In genomic region chr10:32349199-32349585, GRCh38 we compare ENCODE assay signal across 29 cellular contexts. TPM values are rescaled to one million over a fixed set of nuclear protein-coding genes. Genes with fewer than 3 reads are reported as not detected.
A peak's percentile ranks its signal among the peaks of the same experiment; 100 is the strongest.
DNase-seq lines count a peak whose midpoint lies in the region; ATAC-seq and TF ChIP-seq lines count a peak whose summit lies in the region.
"Had no signal": no experiment of that assay in that cellular context is flagged by ENCODE, and none has a peak within 500 bp of the region (broad histone marks: within the 10 kb centered on the region; RNA-seq: fewer than 3 reads in every experiment).

No MANE protein-coding gene starts in this region.

- no peak overlapping the region for H3K4me3 ChIP-seq in OCI-LY1 (ENCODE audit: low read depth, low read length, poor library complexity, severe bottlenecking)
- no peak overlapping the region for H3K4me3 ChIP-seq in thyroid gland (replicated peaks in 1 of 3)
- no peak overlapping the region for H3K4me3 ChIP-seq in heart right ventricle
- H3K4me3 ChIP-seq: ovary, right atrium auricular region, testis, vagina had no signal

- no peaks in the 10 kb centered on the region for H4K20me1 ChIP-seq in OCI-LY1 (ENCODE audit: insufficient read depth, low read length)

- no peaks in the 10 kb centered on the region for H3K27me3 Mint-ChIP-seq in activated T-cell treated with anti-CD3 and anti-CD28 coated beads, Interleukin-2, amount 50 U/mL, for 4 hours (ENCODE audit: low read depth)
- H3K27me3 Mint-ChIP-seq in activated T-cell treated with anti-CD3 and anti-CD28 coated beads, Interleukin-2, amount 50 U/mL, for 24 hours: no peaks in the 10 kb centered on the region
- H3K27me3 Mint-ChIP-seq in stimulated activated memory B cell treated with anti-CD40 and anti-IgM and Interleukin-4, amounts not matched to agents 10 μg/mL and 1 μg/mL and 100 μg/mL, for 72 hours: no peaks in the 10 kb centered on the region

- no peaks in the 10 kb centered on the region for H3K9me3 Mint-ChIP-seq in activated T-cell treated with anti-CD3 and anti-CD28 coated beads, Interleukin-2, amount 50 U/mL, for 4 hours
- H3K9me3 Mint-ChIP-seq in activated T-cell treated with anti-CD3 and anti-CD28 coated beads, Interleukin-2, amount 50 U/mL, for 24 hours: no peaks in the 10 kb centered on the region
- H3K9me3 Mint-ChIP-seq in stimulated activated memory B cell treated with anti-CD40 and anti-IgM and Interleukin-4, amounts not matched to agents 10 μg/mL and 1 μg/mL and 100 μg/mL, for 72 hours: no peaks in the 10 kb centered on the region

- H3K4me1 Mint-ChIP-seq in activated T-cell treated with anti-CD3 and anti-CD28 coated beads, Interleukin-2, amount 50 U/mL, for 4 hours (ENCODE audit: low read depth): peaks cover 61% of the 10 kb centered on the region
- H3K4me1 Mint-ChIP-seq in activated T-cell treated with anti-CD3 and anti-CD28 coated beads, Interleukin-2, amount 50 U/mL, for 24 hours (ENCODE audit: low read depth): peaks cover 69% of the 10 kb centered on the region
- peaks cover 69% of the 10 kb centered on the region for H3K4me1 Mint-ChIP-seq in stimulated activated memory B cell treated with anti-CD40 and anti-IgM and Interleukin-4, amounts not matched to agents 10 μg/mL and 1 μg/mL and 100 μg/mL, for 72 hours

- TF ChIP-seq POLR2A in thyroid gland (IDR thresholded peaks at IDR 0.05): no peak

- H3K9me2 ChIP-seq in OCI-LY1 (ENCODE audit: low read depth, low read length): no peaks in the 10 kb centered on the region

- H3K4me1 ChIP-seq in OCI-LY1 (ENCODE audit: insufficient read depth, low read length, severe bottlenecking) (peaks cover 73% of the 10 kb centered on the region), thyroid gland (peaks cover 19 to 27% of the 10 kb centered on the region in 2 donors), heart right ventricle (peaks cover 2 to 70% (median 55%) of the 10 kb centered on the region in 9 donors)

- TF ChIP-seq CTCF in OCI-LY1 (IDR thresholded peaks at IDR 0.05; ENCODE audit: low read length) (no peak), thyroid gland (IDR thresholded peaks at IDR 0.05) (no peak), heart right ventricle (IDR thresholded peaks at IDR 0.05) (no peak)

- H3K4me2 ChIP-seq in OCI-LY1 (ENCODE audit: low read length): peak overlapping the region; percentile 74; the same call in 1 of the 2 replicates

- no peaks in the 10 kb centered on the region for H3K9me3 ChIP-seq in OCI-LY1 (ENCODE audit: low read length)
- no peaks in the 10 kb centered on the region for H3K9me3 ChIP-seq in thyroid gland
- no peaks in the 10 kb centered on the region for H3K9me3 ChIP-seq in heart right ventricle
- H3K9me3 ChIP-seq: ovary, right atrium auricular region, spleen, testis, vagina had no signal

- ATAC-seq in activated T-cell treated with anti-CD3 and anti-CD28 coated beads, Interleukin-2, amount 50 U/mL, for 4 hours: no peak
- ATAC-seq in stimulated activated memory B cell treated with anti-CD40 and anti-IgM and Interleukin-4, amounts not matched to agents 10 μg/mL and 1 μg/mL and 100 μg/mL, for 72 hours: no peak
- ATAC-seq in heart right ventricle: no peak

- 88 to 93% methylated on average over 2 of the region's 2 CpGs for WGBS in thyroid gland, 2 donors
- 79 to 83% methylated on average over 2 of the region's 2 CpGs for WGBS in heart right ventricle, 2 donors

- H3K27ac Mint-ChIP-seq in activated T-cell treated with anti-CD3 and anti-CD28 coated beads, Interleukin-2, amount 50 U/mL, for 24 hours: no peak overlapping the region
- peak overlapping the region; percentile 100 for H3K27ac Mint-ChIP-seq in stimulated activated memory B cell treated with anti-CD40 and anti-IgM and Interleukin-4, amounts not matched to agents 10 μg/mL and 1 μg/mL and 100 μg/mL, for 72 hours

- intact Hi-C loops in thyroid gland (cut with DNase I) (no loop called here), heart right ventricle (cut with DNase I) (loop anchor here in 8 of 10 donors (5.0 to 10.0 kb wide), 4 partner anchors 84 to 294 kb away; partner anchors contain the start of gene KIF5B (in 1 of the 8))

- H2AFZ ChIP-seq in OCI-LY1 (ENCODE audit: low read length): no peak overlapping the region

- 0 out of 2 replicates have a peak, but pooled peaks cover 3% of the 10 kb centered on the region for H3F3A ChIP-seq in OCI-LY1 (ENCODE audit: insufficient read depth, low read length)

- H3K79me2 ChIP-seq in OCI-LY1 (ENCODE audit: insufficient read depth, low read length): peaks cover 28% of the 10 kb centered on the region

- H3K9ac ChIP-seq in OCI-LY1 (ENCODE audit: low read length): no peak overlapping the region

- DNase-seq in activated T-cell treated with anti-CD3 and anti-CD28 coated beads, Interleukin-2, amount 50 U/mL, for 4 hours: no peak
- no peak for DNase-seq in activated T-cell treated with anti-CD3 and anti-CD28 coated beads, Interleukin-2, amount 50 U/mL, for 24 hours
- DNase-seq in germinal center (ENCODE audit: low spot score) (peak; percentile 19), thyroid gland (no peak), OCI-M1 (lab: John Stamatoyannopoulos, UW) (no peak), heart right ventricle (no peak)
- DNase-seq: activated CD4-positive, alpha-beta T cell treated with anti-CD3 and anti-CD28 coated beads for 4 hours; activated naive CD4-positive, alpha-beta T cell treated with Interleukin-2 at 50 U/mL for 16 hours; activated T-cell treated with anti-CD3 and anti-CD28 coated beads, Interleukin-2, amount 50 U/mL, for 1 hour; amygdala; H9; IMR-90; midbrain; NCI-H1417; NCI-H2081; NCI-H226; NCI-H748 treated with DMSO at 0.1 percent for 48 hours; nephron progenitor cell; ovary; spleen; stimulated activated CD4-positive, alpha-beta T cell treated with anti-CD3 and anti-CD28 coated beads, Interleukin-2, amount 100 ng/mL, for 48 hours; T-helper 2 cell; testis had no signal

- H3K4me3 Mint-ChIP-seq in activated T-cell treated with anti-CD3 and anti-CD28 coated beads, Interleukin-2, amount 50 U/mL, for 4 hours: peak overlapping the region; percentile 6
- no peak overlapping the region for H3K4me3 Mint-ChIP-seq in activated T-cell treated with anti-CD3 and anti-CD28 coated beads, Interleukin-2, amount 50 U/mL, for 24 hours
- H3K4me3 Mint-ChIP-seq in stimulated activated memory B cell treated with anti-CD40 and anti-IgM and Interleukin-4, amounts not matched to agents 10 μg/mL and 1 μg/mL and 100 μg/mL, for 72 hours: no peak overlapping the region

- H3K27me3 ChIP-seq in OCI-LY1 (ENCODE audit: insufficient read depth, low read length): no peaks in the 10 kb centered on the region
- H3K27me3 ChIP-seq in thyroid gland: no peaks in the 10 kb centered on the region
- no peaks in the 10 kb centered on the region for H3K27me3 ChIP-seq in heart right ventricle
- H3K27me3 ChIP-seq: ovary, right atrium auricular region, spleen, testis, vagina had no signal

- H3K36me3 ChIP-seq in OCI-LY1 (ENCODE audit: insufficient read depth, low read length) (peaks cover 14% of the 10 kb centered on the region), thyroid gland (no peaks in the 10 kb centered on the region), heart right ventricle (peaks cover 0 to 14% (median 0%) of the 10 kb centered on the region in 9 donors)
- H3K36me3 ChIP-seq: ovary, right atrium auricular region, vagina had no signal

- H3K27ac ChIP-seq in OCI-LY1 (ENCODE audit: low read depth, low read length, poor library complexity, severe bottlenecking) (peak overlapping the region; percentile 28), thyroid gland (no peak overlapping the region), heart right ventricle (no peak overlapping the region)
- H3K27ac ChIP-seq: 22Rv1, ovary, right atrium auricular region, RWPE1, testis, vagina had no signal

- peaks cover 14% of the 10 kb centered on the region for H3K36me3 Mint-ChIP-seq in activated T-cell treated with anti-CD3 and anti-CD28 coated beads, Interleukin-2, amount 50 U/mL, for 4 hours (ENCODE audit: insufficient read depth)
- peaks cover 24% of the 10 kb centered on the region for H3K36me3 Mint-ChIP-seq in activated T-cell treated with anti-CD3 and anti-CD28 coated beads, Interleukin-2, amount 50 U/mL, for 24 hours (ENCODE audit: low read depth)
- peaks cover 6% of the 10 kb centered on the region for H3K36me3 Mint-ChIP-seq in stimulated activated memory B cell treated with anti-CD40 and anti-IgM and Interleukin-4, amounts not matched to agents 10 μg/mL and 1 μg/mL and 100 μg/mL, for 72 hours

RNA-seq across cellular contexts. Expression of gene EPC1, which starts 2.2 kb away (rescaled TPM):
- 10 to 100 TPM; 44.9 to 53.5 (median 46.0) TPM for total RNA-seq in activated T-cell treated with anti-CD3 and anti-CD28 coated beads, Interleukin-2, amount 50 U/mL, for 4 hours
- total RNA-seq in thyroid gland: 10 to 100 TPM; 60.0 to 83.4 (median 69.0) TPM
- 10 to 100 TPM; 16.3 to 25.4 (median 19.5) TPM for total RNA-seq in heart right ventricle
- 10 to 100 TPM in 1 of 2 donors, 1 to 10 TPM in 1; 8.4 to 18.8 TPM for polyA plus RNA-seq in heart right ventricle
